Comparison of ENCODE assay signal across 8 cellular contexts in genomic region chr1:22641906-22642636, GRCh38. TPM values are rescaled to one million over a fixed set of nuclear protein-coding genes. Genes with fewer than 3 reads are reported as not detected.
DNase-seq lines count a peak whose midpoint lies in the region; ATAC-seq lines count a peak whose summit lies in the region.

No MANE protein-coding gene starts in this region.

- DNase-seq in NCI-H146 (lab: John Stamatoyannopoulos, UW) (peak; percentile 34), NCI-H146 treated with DMSO at 0.1 percent for 48 hours (lab: John Stamatoyannopoulos, UW; ENCODE audit: unreplicated experiment) (no peak), NCI-H2171 (lab: John Stamatoyannopoulos, UW) (peak; percentile 69), cerebellum (ENCODE audit: low spot score) (peak; percentile 78), left lobe of liver (ENCODE audit: low spot score) (peak; percentile 83)
- DNase-seq in activated CD4-positive, alpha-beta T cell treated with anti-CD3 and anti-CD28 coated beads for 48 hours, result peak; percentile 83
- DNase-seq in stimulated activated CD4-positive, alpha-beta T cell treated with anti-CD3 and anti-CD28 coated beads, TNF-alpha, amount 100 ng/mL, for 1 hour (ENCODE audit: low read depth in 3 of 3, low spot score in 1 of 3), result peak in 2 of 3 donors; percentile 43 to 64

- ATAC-seq in left lobe of liver, result peak; percentile 94
- ATAC-seq in HG02763 (IDR thresholded peaks at IDR 0.05; ENCODE audit: unreplicated experiment), result no peak

RNA-seq across cellular contexts. Expression of gene C1QC, which starts 1.4 kb away (rescaled TPM):
- total RNA-seq in cerebellum (8.4 TPM), left lobe of liver (76.0 TPM)

RNA-seq across cellular contexts. Expression of gene C1QA, which starts 5.6 kb away (rescaled TPM):
- total RNA-seq in cerebellum (5.8 TPM), left lobe of liver (65.3 TPM)

RNA-seq across cellular contexts. Expression of gene C1QB, which starts 11.0 kb away (rescaled TPM):
- total RNA-seq in cerebellum, result 7.0 TPM
- 79.0 TPM for total RNA-seq in left lobe of liver

Comparison
In these comparisons a context has a peak if more than half of its experiments do, and no peak if none do; other contexts are left out.
1. RNA of gene C1QB, which starts 11.0 kb away (total RNA-seq): 79.0 TPM in left lobe of liver (single experiment); 7.0 TPM in cerebellum (single experiment); every median in the first group is over 10 times any median in the second.